Comparison of ENCODE assay signal across 17 cellular contexts in the genomic region with DNA sequence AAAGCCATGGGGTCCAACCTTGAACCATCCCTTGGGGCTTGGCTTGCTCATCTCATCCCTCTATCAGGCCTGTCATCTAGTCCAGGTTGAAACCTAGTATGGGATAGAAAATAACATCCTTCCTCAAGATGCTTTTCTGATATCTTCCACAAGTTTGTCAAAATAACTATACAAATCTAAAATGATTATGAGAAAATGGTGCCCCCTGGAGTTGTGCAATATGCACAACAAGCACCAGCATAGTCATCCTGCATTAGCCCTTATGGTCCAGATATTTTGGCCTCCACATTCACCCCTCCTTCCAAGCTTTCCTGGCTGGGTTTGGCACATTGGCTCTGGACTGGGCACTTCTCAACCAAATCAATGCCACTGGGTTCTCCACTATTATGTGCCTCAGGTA.
A peak's percentile ranks its signal among the peaks of the same experiment; 100 is the strongest.
DNase-seq lines count a peak whose midpoint lies in the region; ATAC-seq and TF ChIP-seq lines count a peak whose summit lies in the region.
"Had no signal": no experiment of that assay in that cellular context is flagged by ENCODE, and none has a peak within 500 bp of the region (broad histone marks: within the 10 kb centered on the region; RNA-seq: fewer than 3 reads in every experiment).

No MANE protein-coding gene starts in this region.

- no peak for TF ChIP-seq EP300 in ovary (IDR thresholded peaks at IDR 0.05)

- H3K27me3 Mint-ChIP-seq in osteocyte (ENCODE audit: unreplicated experiment) (peaks cover 25% of the 10 kb centered on the region), nephron progenitor cell (ENCODE audit: low read depth, poor library complexity) (peaks cover 6% of the 10 kb centered on the region)

- H3K4me3 ChIP-seq in DOHH2 (ENCODE audit: low read length) (no peak overlapping the region), KMS-11 (IDR thresholded peaks at IDR 0.05; ENCODE audit: insufficient read depth, low read depth, low read length) (no peak overlapping the region), epithelial cell of proximal tubule (ENCODE audit: low read depth, low read length) (no peak overlapping the region), ovary (no peak overlapping the region)
- H3K4me3 ChIP-seq: GM23338 had no signal

- peak; percentile 20 for TF ChIP-seq CTCF in DOHH2 (IDR thresholded peaks at IDR 0.05; ENCODE audit: low read depth, low read length, poor library complexity, severe bottlenecking)
- TF ChIP-seq CTCF in KMS-11 (conservative IDR thresholded peaks at IDR 0.05; ENCODE audit: low read depth, low read length) = peak; percentile 65
- TF ChIP-seq CTCF in epithelial cell of proximal tubule (conservative IDR thresholded peaks at IDR 0.05; ENCODE audit: low read depth, low read length) = peak; percentile 26
- TF ChIP-seq CTCF in osteocyte (IDR thresholded peaks at IDR 0.05) = peak; percentile 7
- no peak for TF ChIP-seq CTCF in ovary (IDR thresholded peaks at IDR 0.05)
- TF ChIP-seq CTCF in nephron progenitor cell (IDR thresholded peaks at IDR 0.05) = no peak

- H3K9me3 Mint-ChIP-seq in osteocyte (ENCODE audit: unreplicated experiment) (peaks cover 3% of the 10 kb centered on the region), nephron progenitor cell (no peaks in the 10 kb centered on the region)
- H3K9me3 Mint-ChIP-seq: GM23338 had no signal

- DNase-seq in epithelial cell of proximal tubule (ENCODE audit: low read depth) = no peak
- no peak for DNase-seq in osteocyte (ENCODE audit: extremely low spot score, unreplicated experiment)
- no peak for DNase-seq in ovary
- no peak for DNase-seq in GM03348 (ENCODE audit: low spot score)
- no peak for DNase-seq in nephron progenitor cell
- DNase-seq: NCI-H1048, NCI-H146, NCI-H2081 treated with DMSO at 0.1 percent for 48 hours, NCI-H510A treated with DMSO at 0.1 percent for 48 hours, SHP77, SK-N-SH, T-helper 1 cell had no signal

- H3K27ac ChIP-seq in DOHH2 (ENCODE audit: low read depth, low read length) = no peak overlapping the region
- H3K27ac ChIP-seq in KMS-11 = no peak overlapping the region
- no peak overlapping the region for H3K27ac ChIP-seq in ovary

- no peak for TF ChIP-seq POLR2A in ovary (IDR thresholded peaks at IDR 0.05)

- no peaks in the 10 kb centered on the region for H3K9me2 ChIP-seq in DOHH2 (replicated peaks; ENCODE audit: control insufficient read depth, low read length)
- H3K9me2 ChIP-seq: SK-N-SH had no signal

- no peaks in the 10 kb centered on the region for H3K36me3 Mint-ChIP-seq in osteocyte (ENCODE audit: unreplicated experiment)
- no peaks in the 10 kb centered on the region for H3K36me3 Mint-ChIP-seq in nephron progenitor cell (ENCODE audit: low read depth)

- no peaks in the 10 kb centered on the region for H3K9me3 ChIP-seq in DOHH2 (ENCODE audit: control insufficient read depth, insufficient read depth, low read length)
- H3K9me3 ChIP-seq in ovary = no peaks in the 10 kb centered on the region
- H3K9me3 ChIP-seq: SK-N-SH had no signal

- no peak overlapping the region for H3K4me2 ChIP-seq in DOHH2 (ENCODE audit: low read length)
- H3K4me2 ChIP-seq in KMS-11 = no peak overlapping the region
- H3K4me2 ChIP-seq: GM23338, SK-N-SH had no signal

- H3K79me2 ChIP-seq in DOHH2 (ENCODE audit: control insufficient read depth, low read length) = no peaks in the 10 kb centered on the region
- no peaks in the 10 kb centered on the region for H3K79me2 ChIP-seq in KMS-11 (ENCODE audit: insufficient read depth, low read depth)

- ATAC-seq in HG03432 (IDR thresholded peaks at IDR 0.05; ENCODE audit: unreplicated experiment) = no peak
- ATAC-seq: GM23338 had no signal

- H3K4me1 ChIP-seq in DOHH2 (ENCODE audit: control insufficient read depth, low read length) (no peaks in the 10 kb centered on the region), KMS-11 (ENCODE audit: low read depth, poor library complexity, severe bottlenecking) (no peaks in the 10 kb centered on the region), ovary (ENCODE audit: insufficient read depth) (peaks cover under 1% of the 10 kb centered on the region)

- no peaks in the 10 kb centered on the region for H3K36me3 ChIP-seq in DOHH2 (ENCODE audit: control insufficient read depth, low read length)
- no peaks in the 10 kb centered on the region for H3K36me3 ChIP-seq in KMS-11 (ENCODE audit: insufficient read depth)
- no peaks in the 10 kb centered on the region for H3K36me3 ChIP-seq in ovary

- no peak overlapping the region for H3K9ac ChIP-seq in KMS-11
- H3K9ac ChIP-seq: SK-N-SH had no signal

- H3K4me1 Mint-ChIP-seq in osteocyte (ENCODE audit: unreplicated experiment) (no peaks in the 10 kb centered on the region), nephron progenitor cell (peaks cover 5% of the 10 kb centered on the region)

- H3K27me3 ChIP-seq in DOHH2 (ENCODE audit: control insufficient read depth, low read length) (peaks cover 2% of the 10 kb centered on the region), KMS-11 (ENCODE audit: insufficient read depth, low read depth) (no peaks in the 10 kb centered on the region), ovary (no peaks in the 10 kb centered on the region)

- no peaks in the 10 kb centered on the region for H4K20me1 ChIP-seq in DOHH2 (ENCODE audit: control insufficient read depth, insufficient read depth, low read depth, low read length)
- H4K20me1 ChIP-seq in KMS-11 (ENCODE audit: insufficient read depth) = no peaks in the 10 kb centered on the region

- H3K4me3 Mint-ChIP-seq in osteocyte (ENCODE audit: unreplicated experiment) (no peak overlapping the region), nephron progenitor cell (no peak overlapping the region)
- H3K4me3 Mint-ChIP-seq: CD14-positive monocyte, GM23338 had no signal

- H3K27ac Mint-ChIP-seq in osteocyte (ENCODE audit: unreplicated experiment) (no peak overlapping the region), nephron progenitor cell (no peak overlapping the region)
- H3K27ac Mint-ChIP-seq: GM23338 had no signal

- H2AFZ ChIP-seq in KMS-11 (ENCODE audit: low read depth) = no peak overlapping the region
- H2AFZ ChIP-seq: GM23338 had no signal

- no peaks in the 10 kb centered on the region for H3F3A ChIP-seq in DOHH2 (ENCODE audit: control insufficient read depth, insufficient read depth)

- intact Hi-C loops in ovary (cut with DNase I) = no loop called here

Comparison
In these comparisons a context has a peak if more than half of its experiments do, and no peak if none do; other contexts are left out.
1. CTCF ChIP-seq: peak in DOHH2 (single experiment), KMS-11 (single experiment), epithelial cell of proximal tubule (single experiment) and osteocyte (single experiment); none in ovary (0 of 3) and nephron progenitor cell (single experiment).